Comparison of ENCODE assay signal across 18 cellular contexts in the genomic region with DNA sequence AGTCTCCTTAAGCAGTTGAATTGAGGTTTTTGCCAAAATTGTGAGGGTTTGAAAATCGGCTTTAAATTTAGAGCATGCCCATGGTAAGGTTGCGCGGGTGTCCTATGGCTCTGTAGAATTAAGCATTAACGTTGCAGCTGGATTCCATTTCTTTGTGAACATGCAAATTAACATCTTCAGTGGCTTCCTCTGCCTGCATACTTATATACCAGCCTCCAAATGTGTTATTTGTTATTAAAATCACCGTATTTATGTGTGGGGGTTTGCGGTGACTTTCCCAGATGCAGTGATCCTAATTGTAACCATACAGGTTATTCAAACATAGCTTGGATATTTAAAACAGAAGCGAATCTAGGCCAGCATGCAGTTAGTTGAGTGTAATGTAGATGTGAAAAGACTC.
"Had no signal": no experiment of that assay in that cellular context is flagged by ENCODE, and none has a peak within 500 bp of the region (broad histone marks: within the 10 kb centered on the region; RNA-seq: fewer than 3 reads in every experiment).

No MANE protein-coding gene starts in this region.

- DNase-seq: activated CD4-positive, alpha-beta T cell treated with anti-CD3 and anti-CD28 coated beads, Interleukin-2, amount 50 U/mL, for 4 hours; activated CD4-positive, CD25-positive, alpha-beta regulatory T cell treated with anti-CD3 and anti-CD28 coated beads, Interleukin-2, amount 50 U/mL, for 72 hours; activated CD8-positive, alpha-beta memory T cell treated with anti-CD3 and anti-CD28 coated beads, Interleukin-2, amount 10 ng/mL, durations not matched to agents 7 days and 5 days; activated effector memory CD4-positive, alpha-beta T cell treated with Interleukin-2 at 50 U/mL for 16 hours; activated T-cell treated with anti-CD3 and anti-CD28 coated beads, Interleukin-2, amount 50 U/mL, for 24 hours; amniotic stem cell; cortex of kidney; effector memory CD4-positive, alpha-beta T cell; left colon; pancreas; retina; stimulated activated CD4-positive, alpha-beta T cell treated with anti-CD3 and anti-CD28 coated beads, Interleukin-4, amount 100 ng/mL, for 1 hour; stimulated activated CD8-positive, alpha-beta memory T cell treated with anti-CD3 and anti-CD28 coated beads, Interleukin-4, amount 100 ng/mL, for 48 hours; stimulated activated naive CD8-positive, alpha-beta T cell treated with anti-CD3 and anti-CD28 coated beads, Interleukin-15, Interleukin-2, amounts not matched to agents 100 U/mL and 50 U/mL, for 24 hours had no signal

- H3K36me3 Mint-ChIP-seq: activated CD8-positive, alpha-beta memory T cell treated with anti-CD3 and anti-CD28 coated beads, Interleukin-2, amount 10 ng/mL, durations not matched to agents 7 days and 5 days; activated naive CD4-positive, alpha-beta T cell treated with anti-CD3 and anti-CD28 coated beads, Interleukin-2, amount 50 U/mL, for 72 hours; brain had no signal

- ATAC-seq: activated CD8-positive, alpha-beta memory T cell treated with anti-CD3 and anti-CD28 coated beads, Interleukin-2, amount 10 ng/mL, durations not matched to agents 7 days and 5 days; activated naive CD4-positive, alpha-beta T cell treated with anti-CD3 and anti-CD28 coated beads, Interleukin-2, amount 50 U/mL, for 72 hours; left colon; pancreas; stimulated activated naive CD8-positive, alpha-beta T cell treated with anti-CD3 and anti-CD28 coated beads, Interleukin-15, Interleukin-2, amounts not matched to agents 100 U/mL and 50 U/mL, for 24 hours had no signal

- H3K27me3 ChIP-seq: pancreas, suprapubic skin had no signal

- H3K9me3 Mint-ChIP-seq: activated naive CD4-positive, alpha-beta T cell treated with anti-CD3 and anti-CD28 coated beads, Interleukin-2, amount 50 U/mL, for 72 hours; activated T-cell treated with anti-CD3 and anti-CD28 coated beads, Interleukin-2, amount 50 U/mL, for 24 hours; brain; central memory CD8-positive, alpha-beta T cell had no signal

- H3K4me3 Mint-ChIP-seq: activated CD8-positive, alpha-beta memory T cell treated with anti-CD3 and anti-CD28 coated beads, Interleukin-2, amount 10 ng/mL, durations not matched to agents 7 days and 5 days; activated T-cell treated with anti-CD3 and anti-CD28 coated beads, Interleukin-2, amount 50 U/mL, for 24 hours; brain; central memory CD8-positive, alpha-beta T cell had no signal

- H3K9me3 ChIP-seq: pancreas, suprapubic skin had no signal

- H3K27ac Mint-ChIP-seq: activated CD8-positive, alpha-beta memory T cell treated with anti-CD3 and anti-CD28 coated beads, Interleukin-2, amount 10 ng/mL, durations not matched to agents 7 days and 5 days; activated naive CD4-positive, alpha-beta T cell treated with anti-CD3 and anti-CD28 coated beads, Interleukin-2, amount 50 U/mL, for 72 hours; activated T-cell treated with anti-CD3 and anti-CD28 coated beads, Interleukin-2, amount 50 U/mL, for 24 hours had no signal

- H3K36me3 ChIP-seq: pancreas, suprapubic skin had no signal

- H3K4me3 ChIP-seq: pancreas, suprapubic skin had no signal

- H3K4me1 Mint-ChIP-seq: activated CD8-positive, alpha-beta memory T cell treated with anti-CD3 and anti-CD28 coated beads, Interleukin-2, amount 10 ng/mL, durations not matched to agents 7 days and 5 days; central memory CD8-positive, alpha-beta T cell had no signal
